8 cellular contexts compared by ENCODE assay signal in the genomic region with DNA sequence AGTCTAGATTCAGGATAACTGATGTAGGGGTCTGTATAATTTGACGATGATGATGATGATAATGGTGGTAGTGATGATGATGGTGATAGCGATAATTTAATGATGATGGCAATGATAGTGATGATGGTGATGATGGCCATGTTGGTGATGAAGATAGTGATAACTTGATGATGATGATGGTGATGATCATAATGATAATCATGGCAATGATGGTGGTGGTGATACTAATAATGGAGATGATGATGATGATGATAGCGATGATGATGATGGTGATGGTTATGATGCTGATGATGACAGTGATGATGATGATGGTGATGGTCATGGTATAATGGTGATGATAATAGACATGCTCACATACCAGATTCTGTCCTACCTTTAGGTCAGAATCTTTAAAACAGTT.
"Had no signal": no experiment of that assay in that cellular context is flagged by ENCODE, and none has a peak within 500 bp of the region (broad histone marks: within the 10 kb centered on the region; RNA-seq: fewer than 3 reads in every experiment).

No MANE protein-coding gene starts in this region.

- H3K4me3 Mint-ChIP-seq: IgD-negative memory B cell had no signal

- DNase-seq: IMR-90, KBM-7, KG1 had no signal

- ATAC-seq: K562 had no signal

- H3K4me2 ChIP-seq: KMS-11 had no signal

- FAIRE-seq: HTR-8/SVneo, K562 had no signal

- H3K4me1 Mint-ChIP-seq: IgD-negative memory B cell had no signal

- H3K27ac Mint-ChIP-seq: IgD-negative memory B cell had no signal

- H3K4me3 ChIP-seq: K562 had no signal

- H3K9ac ChIP-seq: KMS-11 had no signal

- H3K36me3 Mint-ChIP-seq: IgD-negative memory B cell had no signal

- H3K27ac ChIP-seq: HL-60, KMS-11 had no signal
